ENCODE assay signal across 17 cellular contexts in the genomic region with DNA sequence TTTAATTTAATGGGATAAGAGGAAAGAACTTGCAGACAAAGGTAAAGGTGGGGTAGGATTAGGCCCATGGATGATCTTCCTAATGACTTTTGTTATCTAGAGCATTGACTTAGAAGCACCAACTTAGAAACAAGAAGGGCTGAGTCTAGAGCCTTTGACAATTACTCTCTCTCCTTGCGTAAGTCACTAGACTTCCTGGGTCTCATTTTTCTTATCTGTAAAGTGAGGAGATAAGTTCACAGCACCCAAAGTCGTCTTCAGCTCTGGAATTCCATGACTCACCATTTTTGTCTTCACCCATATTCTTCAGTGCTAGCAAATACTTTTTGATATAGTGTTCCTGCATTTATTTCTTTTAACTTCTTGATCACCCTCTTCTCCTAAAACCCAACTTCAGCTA.
A peak's percentile ranks its signal among the peaks of the same experiment; 100 is the strongest.
DNase-seq lines count a peak whose midpoint lies in the region; ATAC-seq, FAIRE-seq and TF ChIP-seq lines count a peak whose summit lies in the region.
"Had no signal": no experiment of that assay in that cellular context is flagged by ENCODE, and none has a peak within 500 bp of the region (broad histone marks: within the 10 kb centered on the region; RNA-seq: fewer than 3 reads in every experiment).

No MANE protein-coding gene starts in this region.

- H2BK15ac ChIP-seq in IMR-90 (ENCODE audit: low read depth, low read length) = 0 out of 3 replicates have a peak overlapping the region, but pooled peaks have one; percentile 40

- H3K9me3 ChIP-seq in IMR-90 (ENCODE audit: control insufficient read depth, insufficient read depth, low read length) = no peaks in the 10 kb centered on the region; the same call in 1 of the 2 replicates
- no peaks in the 10 kb centered on the region; the same call in 2 of the 3 replicates for H3K9me3 ChIP-seq in GM12878 (replicated peaks; ENCODE audit: control insufficient read depth, insufficient read depth, low read length)
- no peaks in the 10 kb centered on the region for H3K9me3 ChIP-seq in keratinocyte (ENCODE audit: control insufficient read depth, low read depth, low read length)
- no peaks in the 10 kb centered on the region for H3K9me3 ChIP-seq in ascending aorta
- 0 out of 2 replicates have a peak, but pooled peaks cover 3% of the 10 kb centered on the region for H3K9me3 ChIP-seq in BE2C
- H3K9me3 ChIP-seq: ovary had no signal

- H3K4me2 ChIP-seq in IMR-90 (ENCODE audit: low read depth, low read length) = no peak overlapping the region
- peak overlapping the region; percentile 49; the same call in 1 of the 2 replicates for H3K4me2 ChIP-seq in GM12878 (ENCODE audit: control insufficient read depth, insufficient read depth)
- H3K4me2 ChIP-seq in keratinocyte (ENCODE audit: control insufficient read depth, extremely low read depth, insufficient read depth, low read depth, low read length) = peak overlapping the region; percentile 30

- in situ Hi-C loops in IMR-90 (cut with MboI; ENCODE audit: low sequenced_read_pairs) = no loop called here
- in situ Hi-C loops in GM12878 (cut with MboI) = no loop called here

- H3K4me3 ChIP-seq in ACC112 (ENCODE audit: low read depth, low read length) = no peak overlapping the region; the same call in 1 of the 2 replicates
- H3K4me3 ChIP-seq in IMR-90 (ENCODE audit: insufficient read depth, low read depth, low read length) = no peak overlapping the region
- no peak overlapping the region for H3K4me3 ChIP-seq in GM12878
- H3K4me3 ChIP-seq in keratinocyte (ENCODE audit: control insufficient read depth in 2 of 3, extremely low read depth in 1 of 3, insufficient read depth in 2 of 3, low read depth in 1 of 3, low read length in 3 of 3) = no peak overlapping the region
- no peak overlapping the region for H3K4me3 ChIP-seq in ascending aorta
- H3K4me3 ChIP-seq in BE2C (ENCODE audit: low read depth, low read length) = no peak overlapping the region
- H3K4me3 ChIP-seq: ovary had no signal

- H3K36me3 Mint-ChIP-seq in activated T-helper 17 cell treated with anti-CD3 and anti-CD28 coated beads, Interleukin-2, amount 50 U/mL, for 72 hours (ENCODE audit: low read depth) = no peaks in the 10 kb centered on the region
- H3K36me3 Mint-ChIP-seq: activated naive CD8-positive, alpha-beta T cell had no signal

- H3K9me1 ChIP-seq in IMR-90 (ENCODE audit: insufficient read depth, low read length) = peaks cover 12% of the 10 kb centered on the region
- H3K9me1 ChIP-seq in keratinocyte (ENCODE audit: control insufficient read depth, extremely low read depth, insufficient read depth, low read length) = no peaks in the 10 kb centered on the region

- H4K91ac ChIP-seq in IMR-90 (ENCODE audit: insufficient read depth, low read depth, low read length) = no peak overlapping the region

- H3K9me3 Mint-ChIP-seq in activated T-helper 17 cell treated with anti-CD3 and anti-CD28 coated beads, Interleukin-2, amount 50 U/mL, for 72 hours = no peaks in the 10 kb centered on the region
- H3K9me3 Mint-ChIP-seq: activated CD4-positive, alpha-beta memory T cell treated with anti-CD3 and anti-CD28 coated beads, Interleukin-2, amount 10 ng/mL, durations not matched to agents 7 days and 5 days; activated T-cell treated with anti-CD3 and anti-CD28 coated beads, Interleukin-2, amount 50 U/mL, for 4 hours had no signal

- no peaks in the 10 kb centered on the region for H3K79me2 ChIP-seq in ACC112 (ENCODE audit: control insufficient read depth, insufficient read depth, low read length, unreplicated experiment)
- no peaks in the 10 kb centered on the region for H3K79me2 ChIP-seq in GM12878 (ENCODE audit: control insufficient read depth, insufficient read depth, low read length)
- no peaks in the 10 kb centered on the region for H3K79me2 ChIP-seq in keratinocyte (ENCODE audit: control insufficient read depth, insufficient read depth, low read length)

- dilution Hi-C loops in IMR-90 (cut with HindIII; ENCODE audit: low sequenced_read_pairs, unreplicated experiment) = no loop called here
- dilution Hi-C loops in keratinocyte (cut with MboI; ENCODE audit: extremely low pct_ligation_motif_present, low sequenced_read_pairs) = no loop called here

- no peak overlapping the region for H2AFZ ChIP-seq in ACC112 (ENCODE audit: low read length, unreplicated experiment)
- H2AFZ ChIP-seq in IMR-90 (replicated peaks; ENCODE audit: low read length, poor library complexity) = no peak overlapping the region
- no peak overlapping the region for H2AFZ ChIP-seq in GM12878 (ENCODE audit: control insufficient read depth, low read depth, low read length)
- no peak overlapping the region for H2AFZ ChIP-seq in keratinocyte (ENCODE audit: control insufficient read depth, low read length)

- no peaks in the 10 kb centered on the region for H3K36me3 ChIP-seq in ACC112 (ENCODE audit: insufficient read depth, low read length)
- no peaks in the 10 kb centered on the region for H3K36me3 ChIP-seq in IMR-90 (ENCODE audit: control insufficient read depth, insufficient read depth, low read length)
- H3K36me3 ChIP-seq in GM12878 (ENCODE audit: control insufficient read depth in 2 of 2, insufficient read depth in 2 of 2, low read length in 1 of 2) = no peaks in the 10 kb centered on the region
- no peaks in the 10 kb centered on the region for H3K36me3 ChIP-seq in keratinocyte (ENCODE audit: control insufficient read depth in 2 of 2, extremely low read depth in 1 of 2, insufficient read depth in 2 of 2, low read length in 2 of 2)
- H3K36me3 ChIP-seq in ascending aorta = no peaks in the 10 kb centered on the region
- H3K36me3 ChIP-seq in BE2C = no peaks in the 10 kb centered on the region
- H3K36me3 ChIP-seq: ovary had no signal

- H3K4ac ChIP-seq in IMR-90 (ENCODE audit: low read depth, low read length) = no peak overlapping the region

- intact Hi-C loops in IMR-90 (cut with micrococcal nuclease) (no loop called here), GM12878 (cut with micrococcal nuclease; ENCODE audit: unreplicated experiment) (loop anchor here (2.0 to 5.0 kb wide), 2 partner anchors 114 to 149 kb away; no protein-coding TSS in a partner anchor), ascending aorta (cut with DNase I) (loop anchor here (5.0 to 10.0 kb wide), 2 partner anchors 119 to 1016 kb away; a partner anchor contains a TSS)

- RAD21 ChIA-PET in GM12878 (lab: Charles Lee; ENCODE audit: unreplicated experiment) = interaction anchor here (1.4 to 9.6 kb wide), 7 partner anchors 18 to 174 kb away, joined by 3 to 111 read pairs (median 5); no protein-coding TSS in a partner anchor

- no peak overlapping the region for H3K9ac ChIP-seq in IMR-90 (ENCODE audit: low read depth, low read length)
- no peak overlapping the region for H3K9ac ChIP-seq in GM12878 (ENCODE audit: control insufficient read depth, insufficient read depth, low read length)
- peak overlapping the region; percentile 60 for H3K9ac ChIP-seq in keratinocyte (ENCODE audit: control insufficient read depth, extremely low read depth, insufficient read depth, low read length)

- TF ChIP-seq CTCF in IMR-90 (conservative IDR thresholded peaks at IDR 0.05; ENCODE audit: low read depth, low read length) (no peak), GM12878 (IDR thresholded peaks at IDR 0.05 in 2 of 3, conservative IDR thresholded peaks at IDR 0.05 in 1 of 3; ENCODE audit: control insufficient read depth in 2 of 3, extremely low read depth in 1 of 3, insufficient read depth in 1 of 3, low read depth in 3 of 3, low read length in 3 of 3) (no peak), keratinocyte (optimal IDR thresholded peaks at IDR 0.05 in 1 of 3, IDR thresholded peaks at IDR 0.05 in 1 of 3, conservative IDR thresholded peaks at IDR 0.05 in 1 of 3; ENCODE audit: extremely low read depth in 1 of 3, insufficient read depth in 2 of 3, low read length in 3 of 3) (no peak), ascending aorta (IDR thresholded peaks at IDR 0.05) (no peak), BE2C (IDR thresholded peaks at IDR 0.05; ENCODE audit: low read depth, low read length) (no peak)

- no peak overlapping the region for H3K18ac ChIP-seq in IMR-90 (ENCODE audit: low read depth, low read length)

- H2BK5ac ChIP-seq in IMR-90 (ENCODE audit: low read depth, low read length, poor library complexity, severe bottlenecking) = no peak overlapping the region

- CTCF ChIA-PET in IMR-90 (lab: Yijun Ruan, JAX) (no interaction called here), GM12878 (lab: Yijun Ruan, JAX) (interaction anchor here (0.6 to 6.9 kb wide), 9 partner anchors 11 to 165 kb away, joined by 3 to 46 read pairs (median 4); a partner anchor contains a TSS)

- H4K8ac ChIP-seq in IMR-90 (ENCODE audit: low read depth in 2 of 2, low read length in 2 of 2) = no peak overlapping the region; a peak in 1 of 4 replicates

- FAIRE-seq in GM12878 (lab: Jason Lieb, UNC) (no peak), keratinocyte (lab: Jason Lieb, UNC) (peak; percentile 29)

- peaks cover 49% of the 10 kb centered on the region for H3K4me1 ChIP-seq in ACC112 (ENCODE audit: control insufficient read depth, insufficient read depth, low read length, unreplicated experiment)
- H3K4me1 ChIP-seq in IMR-90 (ENCODE audit: control insufficient read depth, insufficient read depth, low read length) = peaks cover 18% of the 10 kb centered on the region
- H3K4me1 ChIP-seq in GM12878 (ENCODE audit: control insufficient read depth, insufficient read depth, low read length) = peaks cover 44% of the 10 kb centered on the region
- peaks cover 58% of the 10 kb centered on the region for H3K4me1 ChIP-seq in keratinocyte (ENCODE audit: control insufficient read depth, extremely low read depth, insufficient read depth, low read length)
- peaks cover 6 to 30% of the 10 kb centered on the region in 2 donors for H3K4me1 ChIP-seq in ascending aorta
- peaks cover 18% of the 10 kb centered on the region for H3K4me1 ChIP-seq in BE2C

- H3K14ac ChIP-seq in IMR-90 (replicated peaks; ENCODE audit: low read depth, low read length) = no peak overlapping the region

- no peak for TF ChIP-seq POLR2A in IMR-90 (IDR thresholded peaks at IDR 0.05; ENCODE audit: low read depth, low read length)
- TF ChIP-seq POLR2A in GM12878 (IDR thresholded peaks at IDR 0.05; ENCODE audit: low read depth, low read length) = no peak

- ATAC-seq in IMR-90 (ENCODE audit: low read depth) (no peak), GM12878 (no peak)
- ATAC-seq in activated T-helper 17 cell treated with anti-CD3 and anti-CD28 coated beads, Interleukin-2, amount 50 U/mL, for 72 hours (replicated peaks) = no peak
- ATAC-seq: left lobe of liver had no signal

- H3K27me3 Mint-ChIP-seq in activated T-helper 17 cell treated with anti-CD3 and anti-CD28 coated beads, Interleukin-2, amount 50 U/mL, for 72 hours = peaks cover 3% of the 10 kb centered on the region
- H3K27me3 Mint-ChIP-seq: activated CD4-positive, alpha-beta memory T cell treated with anti-CD3 and anti-CD28 coated beads, Interleukin-2, amount 10 ng/mL, durations not matched to agents 7 days and 5 days had no signal

- no CpG with 5 or more reads among the region's 2 CpGs for WGBS in IMR-90 (ENCODE audit: extremely low coverage in 2 of 2, insufficient read length in 1 of 2), 2 experiments
- 98% methylated on average over 2 of the region's 2 CpGs for WGBS in GM12878 (ENCODE audit: insufficient coverage, insufficient replicate concordance, low lambda C conversion rate, missing lambda C conversion rate)

- H3K27me3 ChIP-seq in ACC112 (ENCODE audit: insufficient read depth, low read length) (no peaks in the 10 kb centered on the region), IMR-90 (ENCODE audit: control insufficient read depth, insufficient read depth, low read length) (no peaks in the 10 kb centered on the region; the same call in 1 of the 2 replicates), GM12878 (replicated peaks in 1 of 2; ENCODE audit: control insufficient read depth in 2 of 2, insufficient read depth in 2 of 2, low read length in 1 of 2) (no peaks in the 10 kb centered on the region; a peak in 2 of 4 replicates), keratinocyte (ENCODE audit: control insufficient read depth, extremely low read depth, insufficient read depth, low read length) (no peaks in the 10 kb centered on the region), ascending aorta (no peaks in the 10 kb centered on the region), BE2C (no peaks in the 10 kb centered on the region)
- H3K27me3 ChIP-seq: ovary had no signal

- H2AK9ac ChIP-seq in IMR-90 (replicated peaks; ENCODE audit: low read depth, low read length, poor library complexity) = no peak overlapping the region

- H4K5ac ChIP-seq in IMR-90 (ENCODE audit: low read depth, low read length) = no peak overlapping the region

- SMC1A ChIA-PET in GM12878 (lab: Charles Lee; ENCODE audit: uncharacterized antibody, unreplicated experiment) = interaction anchor here (0.6 to 11.8 kb wide), 17 partner anchors 10 to 284 kb away, joined by 3 to 203 read pairs (median 7); a partner anchor contains a TSS

- BruUV-seq in IMR-90 (replicated peaks; lab: Mats Ljungman, UMichigan) = no TSS peak
- no TSS peak for BruUV-seq in GM12878 (replicated peaks; lab: Mats Ljungman, UMichigan)

- DNase-seq in IMR-90 (peak; percentile 50), GM12878 (ENCODE audit: low read depth, low spot score) (no peak), keratinocyte (ENCODE audit: low read depth, low spot score) (no peak), NOMO-1 treated with DMSO at 0.1 percent for 48 hours (lab: John Stamatoyannopoulos, UW; ENCODE audit: unreplicated experiment) (no peak), ascending aorta (ENCODE audit: low spot score in 2 of 2) (no peak), BE2C (no peak)
- DNase-seq: activated CD4-positive, alpha-beta memory T cell treated with anti-CD3 and anti-CD28 coated beads, Interleukin-2, amount 10 ng/mL, durations not matched to agents 7 days and 5 days; activated T-cell treated with anti-CD3 and anti-CD28 coated beads, Interleukin-2, amount 50 U/mL, for 4 hours; NCI-H2107; NCI-H526; ovary; stimulated activated CD4-positive, alpha-beta T cell treated with anti-CD3 and anti-CD28 coated beads, Interleukin-4, amount 100 ng/mL, for 4 hours; stimulated activated CD8-positive, alpha-beta memory T cell treated with anti-CD3 and anti-CD28 coated beads, Interleukin-4, amount 100 ng/mL, for 48 hours had no signal

- TF ChIP-seq RAD21 in IMR-90 (IDR thresholded peaks at IDR 0.05; ENCODE audit: low read length) (no peak), GM12878 (IDR thresholded peaks at IDR 0.05; ENCODE audit: insufficient read depth, low read depth, low read length) (no peak)

- no peak overlapping the region for H3K23ac ChIP-seq in IMR-90 (ENCODE audit: low read depth, low read length)

- H3K4me1 Mint-ChIP-seq in activated T-helper 17 cell treated with anti-CD3 and anti-CD28 coated beads, Interleukin-2, amount 50 U/mL, for 72 hours = peaks cover 5% of the 10 kb centered on the region

- H4K20me1 ChIP-seq in IMR-90 (ENCODE audit: insufficient read depth, low read length) (no peaks in the 10 kb centered on the region), GM12878 (ENCODE audit: control insufficient read depth, insufficient read depth) (no peaks in the 10 kb centered on the region), keratinocyte (ENCODE audit: control insufficient read depth, extremely low read depth, insufficient read depth, low read length) (no peaks in the 10 kb centered on the region)

- H3K27ac Mint-ChIP-seq in activated T-helper 17 cell treated with anti-CD3 and anti-CD28 coated beads, Interleukin-2, amount 50 U/mL, for 72 hours = no peak overlapping the region
- H3K27ac Mint-ChIP-seq: activated CD4-positive, alpha-beta memory T cell treated with anti-CD3 and anti-CD28 coated beads, Interleukin-2, amount 10 ng/mL, durations not matched to agents 7 days and 5 days; activated naive CD8-positive, alpha-beta T cell had no signal

- POLR2A ChIA-PET in IMR-90 (lab: Charles Lee; ENCODE audit: unreplicated experiment) (no interaction called here), GM12878 (lab: Charles Lee) (interaction anchor here (0.5 to 6.6 kb wide), 7 partner anchors 11 to 274 kb away, joined by 3 to 41 read pairs (median 4); no protein-coding TSS in a partner anchor)

- no peaks in the 10 kb centered on the region for H3K79me1 ChIP-seq in IMR-90 (ENCODE audit: low read depth in 1 of 2, low read length in 2 of 2)

- no peak overlapping the region for H2BK120ac ChIP-seq in IMR-90 (ENCODE audit: low read depth, low read length)

- H2AK5ac ChIP-seq in IMR-90 (ENCODE audit: low read depth, low read length) = no peak overlapping the region

- H3K4me3 Mint-ChIP-seq in activated T-helper 17 cell treated with anti-CD3 and anti-CD28 coated beads, Interleukin-2, amount 50 U/mL, for 72 hours = no peak overlapping the region
- H3K4me3 Mint-ChIP-seq: activated CD4-positive, alpha-beta memory T cell treated with anti-CD3 and anti-CD28 coated beads, Interleukin-2, amount 10 ng/mL, durations not matched to agents 7 days and 5 days; activated naive CD8-positive, alpha-beta T cell; activated T-cell treated with anti-CD3 and anti-CD28 coated beads, Interleukin-2, amount 50 U/mL, for 4 hours had no signal

- H2BK20ac ChIP-seq in IMR-90 (ENCODE audit: low read depth, low read length) = no peak overlapping the region; the same call in 1 of the 2 replicates

- H3K56ac ChIP-seq in IMR-90 (ENCODE audit: extremely low read depth, insufficient read depth, low read length) = no peak overlapping the region

- peak overlapping the region; percentile 63; the same call in 1 of the 2 replicates for H3K27ac ChIP-seq in ACC112 (ENCODE audit: low read depth, low read length)
- no peak overlapping the region for H3K27ac ChIP-seq in IMR-90 (ENCODE audit: insufficient read depth, low read length)
- H3K27ac ChIP-seq in GM12878 (ENCODE audit: control insufficient read depth, insufficient read depth) = no peak overlapping the region; the same call in 1 of the 2 replicates
- peak overlapping the region; percentile 89 for H3K27ac ChIP-seq in keratinocyte (ENCODE audit: control insufficient read depth, insufficient read depth, low read length)
- no peak overlapping the region for H3K27ac ChIP-seq in ascending aorta
- H3K27ac ChIP-seq: ovary had no signal

- TF ChIP-seq EP300 in GM12878 (IDR thresholded peaks at IDR 0.05; ENCODE audit: borderline replicate concordance in 1 of 2, control insufficient read depth in 1 of 2, low read depth in 2 of 2, low read length in 2 of 2) = no peak

Comparison
In these comparisons a context has a peak if more than half of its experiments do, and no peak if none do; other contexts are left out.
1. H3K27ac ChIP-seq: peak in ACC112 (single experiment) and keratinocyte (single experiment); none in IMR-90 (single experiment), GM12878 (single experiment) and ascending aorta (0 of 2).